ENCODE assay signal across 8 cellular contexts in genomic region chr1:39129514-39129913, GRCh38.
A peak's percentile ranks its signal among the peaks of the same experiment; 100 is the strongest.
DNase-seq lines count a peak whose midpoint lies in the region; ATAC-seq, FAIRE-seq and TF ChIP-seq lines count a peak whose summit lies in the region.

No MANE protein-coding gene starts in this region.

- no peaks in the 10 kb centered on the region for H3K9me2 ChIP-seq in HCT116 (ENCODE audit: insufficient read depth)

- CTCF ChIA-PET in HCT116 (lab: Charles Lee) (interaction anchor here (1.0 to 1.4 kb wide), 3 partner anchors 13 to 62 kb away, joined by 3 read pairs; no protein-coding TSS in a partner anchor), GM12878 (lab: Yijun Ruan, JAX) (interaction anchor here (2.4 to 5.8 kb wide), 3 partner anchors 31 to 129 kb away, joined by 9 to 48 read pairs (median 21); no protein-coding TSS in a partner anchor), Caco-2 (lab: Charles Lee) (no interaction called here)

- H3K9ac ChIP-seq in HCT116 (ENCODE audit: low read length) (no peak overlapping the region), GM12878 (ENCODE audit: control insufficient read depth, insufficient read depth, low read length) (no peak overlapping the region)

- H3K9me3 Mint-ChIP-seq in Caco-2 (ENCODE audit: unreplicated experiment) = no peaks in the 10 kb centered on the region

- in situ Hi-C loops in GM12878 (cut with MboI) = no loop called here

- H3K27ac ChIP-seq in HCT116 (ENCODE audit: low read depth, low read length) = no peak overlapping the region
- H3K27ac ChIP-seq in GM12878 (ENCODE audit: control insufficient read depth, insufficient read depth) = no peak overlapping the region
- peak overlapping the region; percentile 69 to 86 for H3K27ac ChIP-seq in lung (ENCODE audit: low read depth in 1 of 2, low read length in 1 of 2)
- H3K27ac ChIP-seq in effector memory CD4-positive, alpha-beta T cell (ENCODE audit: insufficient read depth, low read length, poor library complexity, severe bottlenecking) = no peak overlapping the region

- POLR2A ChIA-PET in HCT116 (lab: Charles Lee) (no interaction called here), GM12878 (lab: Charles Lee) (no interaction called here), Caco-2 (lab: Charles Lee) (no interaction called here)

- no peak overlapping the region for H2AFZ ChIP-seq in HCT116 (ENCODE audit: low read depth, low read length, poor library complexity, severe bottlenecking)
- no peak overlapping the region for H2AFZ ChIP-seq in GM12878 (ENCODE audit: control insufficient read depth, low read depth, low read length)

- intact Hi-C loops in HCT116 (cut with micrococcal nuclease) = no loop called here
- intact Hi-C loops in GM12878 (cut with micrococcal nuclease; ENCODE audit: unreplicated experiment) = no loop called here
- intact Hi-C loops in Caco-2 (cut with micrococcal nuclease; ENCODE audit: unreplicated experiment) = loop anchor here (1.0 kb wide), 2 partner anchors 62 to 129 kb away; no protein-coding TSS in a partner anchor

- FAIRE-seq in GM12878 (lab: Jason Lieb, UNC) = peak; percentile 80

- H3K36me3 Mint-ChIP-seq in Caco-2 (ENCODE audit: insufficient read depth, unreplicated experiment) = no peaks in the 10 kb centered on the region

- peak; percentile 62 for DNase-seq in AG10803 (ENCODE audit: low read depth)
- no peak for DNase-seq in HCT116 (ENCODE audit: low read depth, low spot score)
- no peak for DNase-seq in GM12878 (ENCODE audit: low read depth, low spot score)
- DNase-seq in lung (ENCODE audit: low spot score) = no peak
- no peak for DNase-seq in Caco-2
- no peak for DNase-seq in mucosa of gallbladder (ENCODE audit: low spot score)
- DNase-seq in effector memory CD4-positive, alpha-beta T cell = no peak

- H3K4me1 ChIP-seq in HCT116 (ENCODE audit: control insufficient read depth in 1 of 2, insufficient read depth in 2 of 2, low read length in 2 of 2) (peaks cover 51 to 58% of the 10 kb centered on the region in 2 experiments), GM12878 (ENCODE audit: control insufficient read depth, insufficient read depth, low read length) (no peaks in the 10 kb centered on the region), lung (ENCODE audit: control insufficient read depth in 2 of 2, insufficient read depth in 2 of 2, low read length in 2 of 2) (peaks cover 21 to 33% of the 10 kb centered on the region in 2 donors), Caco-2 (peaks cover 21% of the 10 kb centered on the region)
- H3K4me1 ChIP-seq in effector memory CD4-positive, alpha-beta T cell (ENCODE audit: control insufficient read depth, insufficient read depth, low read length, poor library complexity, severe bottlenecking) = no peaks in the 10 kb centered on the region

- no peaks in the 10 kb centered on the region for H3K27me3 Mint-ChIP-seq in Caco-2 (ENCODE audit: insufficient read depth, unreplicated experiment)

- RAD21 ChIA-PET in HCT116 (lab: Charles Lee; ENCODE audit: low non-redundant PET in 1 of 2, low total read pairs in 2 of 2, uncharacterized antibody in 2 of 2, unreplicated experiment in 2 of 2) = interaction anchor here in 1 of 2 experiments (1.1 kb wide), 1 partner anchor 62 kb away, joined by 3 read pairs; no protein-coding TSS in a partner anchor
- RAD21 ChIA-PET in GM12878 (lab: Charles Lee; ENCODE audit: unreplicated experiment) = interaction anchor here (1.6 kb wide), 1 partner anchor 62 kb away, joined by 9 read pairs; no protein-coding TSS in a partner anchor

- SMC1A ChIA-PET in GM12878 (lab: Charles Lee; ENCODE audit: uncharacterized antibody, unreplicated experiment) = interaction anchor here (0.7 to 3.8 kb wide), 4 partner anchors 13 to 282 kb away, joined by 3 to 35 read pairs (median 4); no protein-coding TSS in a partner anchor

- H3K27ac Mint-ChIP-seq in Caco-2 (ENCODE audit: unreplicated experiment) = no peak overlapping the region

- no peak overlapping the region for H3K4me3 ChIP-seq in AG10803 (ENCODE audit: low read length)
- H3K4me3 ChIP-seq in HCT116 (replicated peaks in 1 of 2; ENCODE audit: low read depth in 1 of 2, low read length in 2 of 2) = no peak overlapping the region
- H3K4me3 ChIP-seq in GM12878 = no peak overlapping the region
- no peak overlapping the region for H3K4me3 ChIP-seq in lung
- H3K4me3 ChIP-seq in Caco-2 (ENCODE audit: low read depth, low read length) = no peak overlapping the region
- H3K4me3 ChIP-seq in effector memory CD4-positive, alpha-beta T cell (ENCODE audit: insufficient read depth, low read depth, low read length, poor library complexity, severe bottlenecking) = no peak overlapping the region

- BruUV-seq in HCT116 (replicated peaks; lab: Mats Ljungman, UMichigan) = no TSS peak
- BruUV-seq in GM12878 (replicated peaks; lab: Mats Ljungman, UMichigan) = no TSS peak
- no TSS peak for BruUV-seq in Caco-2 (replicated peaks; lab: Mats Ljungman, UMichigan)

- peaks cover 18% of the 10 kb centered on the region for H3K4me1 Mint-ChIP-seq in Caco-2 (ENCODE audit: low read depth, unreplicated experiment)

- H4K20me1 ChIP-seq in HCT116 (ENCODE audit: insufficient read depth) (no peaks in the 10 kb centered on the region), GM12878 (ENCODE audit: control insufficient read depth, insufficient read depth) (no peaks in the 10 kb centered on the region)

- H3K4me3 Mint-ChIP-seq in Caco-2 (ENCODE audit: unreplicated experiment) = no peak overlapping the region

- peaks cover 11% of the 10 kb centered on the region; the same call in 1 of the 2 replicates for H3K79me2 ChIP-seq in HCT116 (ENCODE audit: insufficient read depth, low read length)
- H3K79me2 ChIP-seq in GM12878 (ENCODE audit: control insufficient read depth, insufficient read depth, low read length) = peaks cover 8% of the 10 kb centered on the region

- H3K4me2 ChIP-seq in HCT116 (ENCODE audit: low read length) (peak overlapping the region; percentile 44; the same call in 1 of the 2 replicates), GM12878 (ENCODE audit: control insufficient read depth, insufficient read depth) (no peak overlapping the region)

- TF ChIP-seq CTCF in AG10803 (conservative IDR thresholded peaks at IDR 0.05; ENCODE audit: low read length) (peak; percentile 58), HCT116 (IDR thresholded peaks at IDR 0.05 in 2 of 3, conservative IDR thresholded peaks at IDR 0.05 in 1 of 3; ENCODE audit: borderline replicate concordance in 1 of 3, insufficient read depth in 1 of 3, low read depth in 2 of 3, low read length in 2 of 3) (peak; percentile 30 to 40 (median 30); a peak in 4 of 6 replicates), GM12878 (IDR thresholded peaks at IDR 0.05 in 2 of 3, conservative IDR thresholded peaks at IDR 0.05 in 1 of 3; ENCODE audit: control insufficient read depth in 2 of 3, extremely low read depth in 1 of 3, insufficient read depth in 1 of 3, low read depth in 3 of 3, low read length in 3 of 3) (peak; percentile 25 to 49 (median 33); a peak in 3 of 6 replicates), lung (IDR thresholded peaks at IDR 0.05; ENCODE audit: control extremely low read depth, extremely low read depth) (no peak), Caco-2 (IDR thresholded peaks at IDR 0.05; ENCODE audit: insufficient read depth in 1 of 2, low read depth in 1 of 2, low read length in 1 of 2, severe bottlenecking in 1 of 2, unreplicated experiment in 1 of 2) (no peak)

- TF ChIP-seq POLR2A in HCT116 (IDR thresholded peaks at IDR 0.05; ENCODE audit: borderline replicate concordance, extremely low read depth, insufficient read depth, insufficient read length) (no peak), GM12878 (IDR thresholded peaks at IDR 0.05; ENCODE audit: low read depth, low read length) (no peak)

- ATAC-seq in HCT116 = peak; percentile 57
- ATAC-seq in GM12878 = peak; percentile 71
- no peak for ATAC-seq in lung (ENCODE audit: insufficient read depth, low FRiP score)
- ATAC-seq in HG03025 (IDR thresholded peaks at IDR 0.05; ENCODE audit: low FRiP score, unreplicated experiment) = no peak

- no peaks in the 10 kb centered on the region for H3K36me3 ChIP-seq in HCT116 (ENCODE audit: control insufficient read depth in 1 of 2, insufficient read depth in 2 of 2, low read length in 2 of 2)
- H3K36me3 ChIP-seq in GM12878 (ENCODE audit: control insufficient read depth in 2 of 2, insufficient read depth in 2 of 2, low read length in 1 of 2) = no peaks in the 10 kb centered on the region; a peak in 1 of 4 replicates
- H3K36me3 ChIP-seq in lung (ENCODE audit: control insufficient read depth in 2 of 2, insufficient read depth in 2 of 2, low read length in 2 of 2) = peaks cover 0 to 1% of the 10 kb centered on the region in 2 donors
- no peaks in the 10 kb centered on the region for H3K36me3 ChIP-seq in Caco-2 (ENCODE audit: control insufficient read depth, insufficient read depth, low read length)
- no peaks in the 10 kb centered on the region for H3K36me3 ChIP-seq in effector memory CD4-positive, alpha-beta T cell (ENCODE audit: control insufficient read depth, insufficient read depth, low read length)

- H3K9me3 ChIP-seq in HCT116 (ENCODE audit: control insufficient read depth in 1 of 2, insufficient read depth in 1 of 2, low read depth in 1 of 2, low read length in 2 of 2) = no peaks in the 10 kb centered on the region
- no peaks in the 10 kb centered on the region for H3K9me3 ChIP-seq in GM12878 (replicated peaks; ENCODE audit: control insufficient read depth, insufficient read depth, low read length)
- no peaks in the 10 kb centered on the region for H3K9me3 ChIP-seq in lung (ENCODE audit: control insufficient read depth in 2 of 2, insufficient read depth in 1 of 2, low read length in 1 of 2)
- H3K9me3 ChIP-seq in Caco-2 = no peaks in the 10 kb centered on the region
- no peaks in the 10 kb centered on the region for H3K9me3 ChIP-seq in effector memory CD4-positive, alpha-beta T cell (ENCODE audit: control insufficient read depth, low read length)

- peak; percentile 46 for TF ChIP-seq RAD21 in HCT116 (IDR thresholded peaks at IDR 0.05; ENCODE audit: low read depth)
- peak; percentile 47 for TF ChIP-seq RAD21 in GM12878 (IDR thresholded peaks at IDR 0.05; ENCODE audit: insufficient read depth, low read depth, low read length)

- TF ChIP-seq EP300 in GM12878 (IDR thresholded peaks at IDR 0.05; ENCODE audit: borderline replicate concordance in 1 of 2, control insufficient read depth in 1 of 2, low read depth in 2 of 2, low read length in 2 of 2) = no peak

- H3K27me3 ChIP-seq in HCT116 (ENCODE audit: insufficient read depth, low read length) (no peaks in the 10 kb centered on the region), GM12878 (replicated peaks in 1 of 2; ENCODE audit: control insufficient read depth in 2 of 2, insufficient read depth in 2 of 2, low read length in 1 of 2) (no peaks in the 10 kb centered on the region), lung (ENCODE audit: control insufficient read depth, insufficient read depth) (no peaks in the 10 kb centered on the region), Caco-2 (replicated peaks; ENCODE audit: control insufficient read depth, insufficient read depth, low read length) (no peaks in the 10 kb centered on the region)
- H3K27me3 ChIP-seq in effector memory CD4-positive, alpha-beta T cell (replicated peaks; ENCODE audit: control insufficient read depth, insufficient read depth, low read length, poor library complexity, severe bottlenecking) = no peaks in the 10 kb centered on the region

TF ChIP-seq in HCT116, 20 proteins besides CTCF, POLR2A, EP300 and RAD21 (continues in another document):
- TF ChIP-seq SP1 (IDR thresholded peaks at IDR 0.05; ENCODE audit: low read depth) = no peak

TF ChIP-seq in GM12878, 131 proteins besides CTCF, POLR2A, EP300 and RAD21 (continues in another document):
- TF ChIP-seq EZH2 (IDR thresholded peaks at IDR 0.05; ENCODE audit: borderline replicate concordance, control insufficient read depth, low read depth, low read length) = no peak

Comparison
In these comparisons a context has a peak if more than half of its experiments do, and no peak if none do; other contexts are left out.
1. CTCF ChIP-seq: peak in AG10803 (single experiment), HCT116 (3 of 3) and GM12878 (3 of 3); none in lung (single experiment) and Caco-2 (0 of 2).
2. ATAC-seq: peak in HCT116 (single experiment) and GM12878 (single experiment); none in lung (single experiment) and HG03025 (single experiment).
3. H3K27ac ChIP-seq: peak in lung (2 of 2); none in HCT116 (single experiment), GM12878 (single experiment) and effector memory CD4-positive, alpha-beta T cell (single experiment).